ENCODE assay signal across 1 cellular context in the genomic region with DNA sequence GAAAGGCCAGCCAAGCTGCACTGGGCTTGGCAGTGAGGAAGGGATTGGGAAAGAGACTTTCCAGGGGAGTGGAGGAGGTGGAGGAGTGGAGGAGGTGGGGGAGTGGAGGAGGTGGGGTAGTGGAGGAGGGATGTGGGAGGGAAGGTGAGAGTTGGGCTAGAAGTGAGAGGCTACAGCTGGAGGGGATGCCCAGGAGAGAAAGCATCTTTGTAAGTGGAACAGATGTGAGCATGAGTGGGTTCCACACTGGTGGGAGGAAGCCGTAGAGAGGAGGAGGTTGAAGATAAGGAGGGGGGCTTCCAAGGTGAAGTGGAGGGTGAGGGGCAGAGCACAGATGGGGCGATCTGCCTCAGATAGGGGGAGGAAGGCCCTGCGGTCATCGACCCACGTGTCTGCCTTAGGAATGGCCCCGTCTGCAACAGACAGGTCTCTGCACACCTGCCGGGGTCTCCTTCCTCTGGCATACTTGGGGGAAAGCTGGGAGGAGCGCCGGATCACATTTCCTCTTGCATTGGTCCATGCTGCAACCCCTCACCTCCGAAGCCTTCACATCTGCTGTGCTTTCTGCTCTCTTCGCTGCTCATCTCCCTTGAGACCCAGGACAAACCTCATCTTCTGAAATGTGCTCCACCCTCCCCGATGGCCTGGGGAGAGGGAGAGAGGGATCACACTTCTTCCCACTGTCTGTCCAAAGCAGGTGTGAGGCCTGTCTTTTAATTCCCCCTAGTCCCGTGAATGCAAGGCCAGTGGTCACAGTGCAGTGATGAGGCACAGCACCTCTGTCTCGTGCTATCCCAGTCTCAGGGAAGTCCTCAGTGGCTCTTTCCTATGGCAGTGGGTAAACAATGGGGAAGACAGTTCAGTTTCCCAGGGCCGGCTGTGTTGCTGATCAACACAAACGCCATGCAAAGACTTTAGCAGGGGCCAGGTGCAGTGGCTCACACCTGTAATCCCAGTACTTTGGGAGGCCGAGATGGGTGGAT.
TF ChIP-seq lines count a peak whose summit lies in the region.

No MANE protein-coding gene starts in this region.

TF ChIP-seq in K562, 482 proteins besides CTCF, POLR2A, EP300 and RAD21 (continued from another document and continues in another):
- TF ChIP-seq, protein P1, sequence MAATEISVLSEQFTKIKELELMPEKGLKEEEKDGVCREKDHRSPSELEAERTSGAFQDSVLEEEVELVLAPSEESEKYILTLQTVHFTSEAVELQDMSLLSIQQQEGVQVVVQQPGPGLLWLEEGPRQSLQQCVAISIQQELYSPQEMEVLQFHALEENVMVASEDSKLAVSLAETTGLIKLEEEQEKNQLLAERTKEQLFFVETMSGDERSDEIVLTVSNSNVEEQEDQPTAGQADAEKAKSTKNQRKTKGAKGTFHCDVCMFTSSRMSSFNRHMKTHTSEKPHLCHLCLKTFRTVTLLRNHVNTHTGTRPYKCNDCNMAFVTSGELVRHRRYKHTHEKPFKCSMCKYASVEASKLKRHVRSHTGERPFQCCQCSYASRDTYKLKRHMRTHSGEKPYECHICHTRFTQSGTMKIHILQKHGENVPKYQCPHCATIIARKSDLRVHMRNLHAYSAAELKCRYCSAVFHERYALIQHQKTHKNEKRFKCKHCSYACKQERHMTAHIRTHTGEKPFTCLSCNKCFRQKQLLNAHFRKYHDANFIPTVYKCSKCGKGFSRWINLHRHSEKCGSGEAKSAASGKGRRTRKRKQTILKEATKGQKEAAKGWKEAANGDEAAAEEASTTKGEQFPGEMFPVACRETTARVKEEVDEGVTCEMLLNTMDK (IDR thresholded peaks at IDR 0.05; ENCODE audit: borderline replicate concordance, insufficient read depth, low read depth, low read length, poor library complexity, severe bottlenecking) = no peak
- TF ChIP-seq ZNF347 (CRISPR knock-in tag; IDR thresholded peaks at IDR 0.05; ENCODE audit: low read depth) = no peak
- peak; percentile 51; the same call in 1 of the 2 replicates for TF ChIP-seq ZBTB7A (IDR thresholded peaks at IDR 0.05; ENCODE audit: borderline replicate concordance, control insufficient read depth, low read depth, low read length)
- TF ChIP-seq ZC3H11A (IDR thresholded peaks at IDR 0.05; ENCODE audit: low read depth, low read length) = no peak
- TF ChIP-seq, protein P2, sequence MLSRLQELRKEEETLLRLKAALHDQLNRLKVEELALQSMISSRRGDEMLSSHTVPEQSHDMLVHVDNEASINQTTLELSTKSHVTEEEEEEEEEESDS (CRISPR knock-in tag; IDR thresholded peaks at IDR 0.05) = no peak
- TF ChIP-seq, protein P3, sequence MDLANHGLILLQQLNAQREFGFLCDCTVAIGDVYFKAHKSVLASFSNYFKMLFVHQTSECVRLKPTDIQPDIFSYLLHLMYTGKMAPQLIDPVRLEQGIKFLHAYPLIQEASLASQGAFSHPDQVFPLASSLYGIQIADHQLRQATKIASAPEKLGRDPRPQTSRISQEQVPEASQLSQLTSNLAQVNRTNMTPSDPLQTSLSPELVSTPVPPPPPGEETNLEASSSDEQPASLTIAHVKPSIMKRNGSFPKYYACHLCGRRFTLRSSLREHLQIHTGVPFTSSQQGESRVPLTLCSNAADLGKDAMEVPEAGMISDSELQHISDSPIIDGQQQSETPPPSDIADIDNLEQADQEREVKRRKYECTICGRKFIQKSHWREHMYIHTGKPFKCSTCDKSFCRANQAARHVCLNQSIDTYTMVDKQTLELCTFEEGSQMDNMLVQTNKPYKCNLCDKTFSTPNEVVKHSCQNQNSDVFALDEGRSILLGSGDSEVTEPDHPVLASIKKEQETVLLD (IDR thresholded peaks at IDR 0.05) = peak; percentile 65
- TF ChIP-seq ZNF76 (CRISPR knock-in tag; IDR thresholded peaks at IDR 0.05; ENCODE audit: borderline replicate concordance) = no peak
- 0 out of 2 replicates have a peak, but pooled peaks have one; percentile 24 for TF ChIP-seq SMARCE1 (IDR thresholded peaks at IDR 0.05)
- no peak for TF ChIP-seq HSF4 (CRISPR knock-in tag; IDR thresholded peaks at IDR 0.05; ENCODE audit: borderline replicate concordance)
- TF ChIP-seq, protein P4, sequence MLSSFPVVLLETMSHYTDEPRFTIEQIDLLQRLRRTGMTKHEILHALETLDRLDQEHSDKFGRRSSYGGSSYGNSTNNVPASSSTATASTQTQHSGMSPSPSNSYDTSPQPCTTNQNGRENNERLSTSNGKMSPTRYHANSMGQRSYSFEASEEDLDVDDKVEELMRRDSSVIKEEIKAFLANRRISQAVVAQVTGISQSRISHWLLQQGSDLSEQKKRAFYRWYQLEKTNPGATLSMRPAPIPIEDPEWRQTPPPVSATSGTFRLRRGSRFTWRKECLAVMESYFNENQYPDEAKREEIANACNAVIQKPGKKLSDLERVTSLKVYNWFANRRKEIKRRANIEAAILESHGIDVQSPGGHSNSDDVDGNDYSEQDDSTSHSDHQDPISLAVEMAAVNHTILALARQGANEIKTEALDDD (IDR thresholded peaks at IDR 0.05) = no peak
- TF ChIP-seq KHSRP (IDR thresholded peaks at IDR 0.05) = no peak
- no peak for TF ChIP-seq MIER1 (IDR thresholded peaks at IDR 0.05; ENCODE audit: low read depth)
- TF ChIP-seq E2F3 (CRISPR knock-in tag; IDR thresholded peaks at IDR 0.05) = no peak
- TF ChIP-seq GABPB1 (CRISPR knock-in tag; IDR thresholded peaks at IDR 0.05) = no peak
- TF ChIP-seq, protein P5, sequence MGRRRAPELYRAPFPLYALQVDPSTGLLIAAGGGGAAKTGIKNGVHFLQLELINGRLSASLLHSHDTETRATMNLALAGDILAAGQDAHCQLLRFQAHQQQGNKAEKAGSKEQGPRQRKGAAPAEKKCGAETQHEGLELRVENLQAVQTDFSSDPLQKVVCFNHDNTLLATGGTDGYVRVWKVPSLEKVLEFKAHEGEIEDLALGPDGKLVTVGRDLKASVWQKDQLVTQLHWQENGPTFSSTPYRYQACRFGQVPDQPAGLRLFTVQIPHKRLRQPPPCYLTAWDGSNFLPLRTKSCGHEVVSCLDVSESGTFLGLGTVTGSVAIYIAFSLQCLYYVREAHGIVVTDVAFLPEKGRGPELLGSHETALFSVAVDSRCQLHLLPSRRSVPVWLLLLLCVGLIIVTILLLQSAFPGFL (CRISPR knock-in tag; IDR thresholded peaks at IDR 0.05) = no peak
- TF ChIP-seq, protein P6, sequence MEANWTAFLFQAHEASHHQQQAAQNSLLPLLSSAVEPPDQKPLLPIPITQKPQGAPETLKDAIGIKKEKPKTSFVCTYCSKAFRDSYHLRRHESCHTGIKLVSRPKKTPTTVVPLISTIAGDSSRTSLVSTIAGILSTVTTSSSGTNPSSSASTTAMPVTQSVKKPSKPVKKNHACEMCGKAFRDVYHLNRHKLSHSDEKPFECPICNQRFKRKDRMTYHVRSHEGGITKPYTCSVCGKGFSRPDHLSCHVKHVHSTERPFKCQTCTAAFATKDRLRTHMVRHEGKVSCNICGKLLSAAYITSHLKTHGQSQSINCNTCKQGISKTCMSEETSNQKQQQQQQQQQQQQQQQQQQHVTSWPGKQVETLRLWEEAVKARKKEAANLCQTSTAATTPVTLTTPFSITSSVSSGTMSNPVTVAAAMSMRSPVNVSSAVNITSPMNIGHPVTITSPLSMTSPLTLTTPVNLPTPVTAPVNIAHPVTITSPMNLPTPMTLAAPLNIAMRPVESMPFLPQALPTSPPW (CRISPR knock-in tag; IDR thresholded peaks at IDR 0.05) = peak; percentile 23; the same call in 1 of the 2 replicates
- TF ChIP-seq, protein P7, sequence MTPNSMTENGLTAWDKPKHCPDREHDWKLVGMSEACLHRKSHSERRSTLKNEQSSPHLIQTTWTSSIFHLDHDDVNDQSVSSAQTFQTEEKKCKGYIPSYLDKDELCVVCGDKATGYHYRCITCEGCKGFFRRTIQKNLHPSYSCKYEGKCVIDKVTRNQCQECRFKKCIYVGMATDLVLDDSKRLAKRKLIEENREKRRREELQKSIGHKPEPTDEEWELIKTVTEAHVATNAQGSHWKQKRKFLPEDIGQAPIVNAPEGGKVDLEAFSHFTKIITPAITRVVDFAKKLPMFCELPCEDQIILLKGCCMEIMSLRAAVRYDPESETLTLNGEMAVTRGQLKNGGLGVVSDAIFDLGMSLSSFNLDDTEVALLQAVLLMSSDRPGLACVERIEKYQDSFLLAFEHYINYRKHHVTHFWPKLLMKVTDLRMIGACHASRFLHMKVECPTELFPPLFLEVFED (CRISPR knock-in tag; conservative IDR thresholded peaks at IDR 0.05) = no peak
- TF ChIP-seq SMARCB1 (IDR thresholded peaks at IDR 0.05; ENCODE audit: insufficient read length, low read depth) = no peak
- TF ChIP-seq ZNF444 (CRISPR knock-in tag; IDR thresholded peaks at IDR 0.05) = no peak
- TF ChIP-seq TBL1XR1 (IDR thresholded peaks at IDR 0.05; ENCODE audit: low read length in 2 of 2) = no peak
- TF ChIP-seq, protein P8, sequence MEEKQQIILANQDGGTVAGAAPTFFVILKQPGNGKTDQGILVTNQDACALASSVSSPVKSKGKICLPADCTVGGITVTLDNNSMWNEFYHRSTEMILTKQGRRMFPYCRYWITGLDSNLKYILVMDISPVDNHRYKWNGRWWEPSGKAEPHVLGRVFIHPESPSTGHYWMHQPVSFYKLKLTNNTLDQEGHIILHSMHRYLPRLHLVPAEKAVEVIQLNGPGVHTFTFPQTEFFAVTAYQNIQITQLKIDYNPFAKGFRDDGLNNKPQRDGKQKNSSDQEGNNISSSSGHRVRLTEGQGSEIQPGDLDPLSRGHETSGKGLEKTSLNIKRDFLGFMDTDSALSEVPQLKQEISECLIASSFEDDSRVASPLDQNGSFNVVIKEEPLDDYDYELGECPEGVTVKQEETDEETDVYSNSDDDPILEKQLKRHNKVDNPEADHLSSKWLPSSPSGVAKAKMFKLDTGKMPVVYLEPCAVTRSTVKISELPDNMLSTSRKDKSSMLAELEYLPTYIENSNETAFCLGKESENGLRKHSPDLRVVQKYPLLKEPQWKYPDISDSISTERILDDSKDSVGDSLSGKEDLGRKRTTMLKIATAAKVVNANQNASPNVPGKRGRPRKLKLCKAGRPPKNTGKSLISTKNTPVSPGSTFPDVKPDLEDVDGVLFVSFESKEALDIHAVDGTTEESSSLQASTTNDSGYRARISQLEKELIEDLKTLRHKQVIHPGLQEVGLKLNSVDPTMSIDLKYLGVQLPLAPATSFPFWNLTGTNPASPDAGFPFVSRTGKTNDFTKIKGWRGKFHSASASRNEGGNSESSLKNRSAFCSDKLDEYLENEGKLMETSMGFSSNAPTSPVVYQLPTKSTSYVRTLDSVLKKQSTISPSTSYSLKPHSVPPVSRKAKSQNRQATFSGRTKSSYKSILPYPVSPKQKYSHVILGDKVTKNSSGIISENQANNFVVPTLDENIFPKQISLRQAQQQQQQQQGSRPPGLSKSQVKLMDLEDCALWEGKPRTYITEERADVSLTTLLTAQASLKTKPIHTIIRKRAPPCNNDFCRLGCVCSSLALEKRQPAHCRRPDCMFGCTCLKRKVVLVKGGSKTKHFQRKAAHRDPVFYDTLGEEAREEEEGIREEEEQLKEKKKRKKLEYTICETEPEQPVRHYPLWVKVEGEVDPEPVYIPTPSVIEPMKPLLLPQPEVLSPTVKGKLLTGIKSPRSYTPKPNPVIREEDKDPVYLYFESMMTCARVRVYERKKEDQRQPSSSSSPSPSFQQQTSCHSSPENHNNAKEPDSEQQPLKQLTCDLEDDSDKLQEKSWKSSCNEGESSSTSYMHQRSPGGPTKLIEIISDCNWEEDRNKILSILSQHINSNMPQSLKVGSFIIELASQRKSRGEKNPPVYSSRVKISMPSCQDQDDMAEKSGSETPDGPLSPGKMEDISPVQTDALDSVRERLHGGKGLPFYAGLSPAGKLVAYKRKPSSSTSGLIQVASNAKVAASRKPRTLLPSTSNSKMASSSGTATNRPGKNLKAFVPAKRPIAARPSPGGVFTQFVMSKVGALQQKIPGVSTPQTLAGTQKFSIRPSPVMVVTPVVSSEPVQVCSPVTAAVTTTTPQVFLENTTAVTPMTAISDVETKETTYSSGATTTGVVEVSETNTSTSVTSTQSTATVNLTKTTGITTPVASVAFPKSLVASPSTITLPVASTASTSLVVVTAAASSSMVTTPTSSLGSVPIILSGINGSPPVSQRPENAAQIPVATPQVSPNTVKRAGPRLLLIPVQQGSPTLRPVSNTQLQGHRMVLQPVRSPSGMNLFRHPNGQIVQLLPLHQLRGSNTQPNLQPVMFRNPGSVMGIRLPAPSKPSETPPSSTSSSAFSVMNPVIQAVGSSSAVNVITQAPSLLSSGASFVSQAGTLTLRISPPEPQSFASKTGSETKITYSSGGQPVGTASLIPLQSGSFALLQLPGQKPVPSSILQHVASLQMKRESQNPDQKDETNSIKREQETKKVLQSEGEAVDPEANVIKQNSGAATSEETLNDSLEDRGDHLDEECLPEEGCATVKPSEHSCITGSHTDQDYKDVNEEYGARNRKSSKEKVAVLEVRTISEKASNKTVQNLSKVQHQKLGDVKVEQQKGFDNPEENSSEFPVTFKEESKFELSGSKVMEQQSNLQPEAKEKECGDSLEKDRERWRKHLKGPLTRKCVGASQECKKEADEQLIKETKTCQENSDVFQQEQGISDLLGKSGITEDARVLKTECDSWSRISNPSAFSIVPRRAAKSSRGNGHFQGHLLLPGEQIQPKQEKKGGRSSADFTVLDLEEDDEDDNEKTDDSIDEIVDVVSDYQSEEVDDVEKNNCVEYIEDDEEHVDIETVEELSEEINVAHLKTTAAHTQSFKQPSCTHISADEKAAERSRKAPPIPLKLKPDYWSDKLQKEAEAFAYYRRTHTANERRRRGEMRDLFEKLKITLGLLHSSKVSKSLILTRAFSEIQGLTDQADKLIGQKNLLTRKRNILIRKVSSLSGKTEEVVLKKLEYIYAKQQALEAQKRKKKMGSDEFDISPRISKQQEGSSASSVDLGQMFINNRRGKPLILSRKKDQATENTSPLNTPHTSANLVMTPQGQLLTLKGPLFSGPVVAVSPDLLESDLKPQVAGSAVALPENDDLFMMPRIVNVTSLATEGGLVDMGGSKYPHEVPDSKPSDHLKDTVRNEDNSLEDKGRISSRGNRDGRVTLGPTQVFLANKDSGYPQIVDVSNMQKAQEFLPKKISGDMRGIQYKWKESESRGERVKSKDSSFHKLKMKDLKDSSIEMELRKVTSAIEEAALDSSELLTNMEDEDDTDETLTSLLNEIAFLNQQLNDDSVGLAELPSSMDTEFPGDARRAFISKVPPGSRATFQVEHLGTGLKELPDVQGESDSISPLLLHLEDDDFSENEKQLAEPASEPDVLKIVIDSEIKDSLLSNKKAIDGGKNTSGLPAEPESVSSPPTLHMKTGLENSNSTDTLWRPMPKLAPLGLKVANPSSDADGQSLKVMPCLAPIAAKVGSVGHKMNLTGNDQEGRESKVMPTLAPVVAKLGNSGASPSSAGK (IDR thresholded peaks at IDR 0.05) = peak; percentile 49
- TF ChIP-seq, protein P9, sequence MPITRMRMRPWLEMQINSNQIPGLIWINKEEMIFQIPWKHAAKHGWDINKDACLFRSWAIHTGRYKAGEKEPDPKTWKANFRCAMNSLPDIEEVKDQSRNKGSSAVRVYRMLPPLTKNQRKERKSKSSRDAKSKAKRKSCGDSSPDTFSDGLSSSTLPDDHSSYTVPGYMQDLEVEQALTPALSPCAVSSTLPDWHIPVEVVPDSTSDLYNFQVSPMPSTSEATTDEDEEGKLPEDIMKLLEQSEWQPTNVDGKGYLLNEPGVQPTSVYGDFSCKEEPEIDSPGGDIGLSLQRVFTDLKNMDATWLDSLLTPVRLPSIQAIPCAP (CRISPR knock-in tag; IDR thresholded peaks at IDR 0.05; ENCODE audit: borderline replicate concordance) = no peak
- no peak for TF ChIP-seq PHB2 (IDR thresholded peaks at IDR 0.05; ENCODE audit: low read depth)
